In the genomic region with DNA sequence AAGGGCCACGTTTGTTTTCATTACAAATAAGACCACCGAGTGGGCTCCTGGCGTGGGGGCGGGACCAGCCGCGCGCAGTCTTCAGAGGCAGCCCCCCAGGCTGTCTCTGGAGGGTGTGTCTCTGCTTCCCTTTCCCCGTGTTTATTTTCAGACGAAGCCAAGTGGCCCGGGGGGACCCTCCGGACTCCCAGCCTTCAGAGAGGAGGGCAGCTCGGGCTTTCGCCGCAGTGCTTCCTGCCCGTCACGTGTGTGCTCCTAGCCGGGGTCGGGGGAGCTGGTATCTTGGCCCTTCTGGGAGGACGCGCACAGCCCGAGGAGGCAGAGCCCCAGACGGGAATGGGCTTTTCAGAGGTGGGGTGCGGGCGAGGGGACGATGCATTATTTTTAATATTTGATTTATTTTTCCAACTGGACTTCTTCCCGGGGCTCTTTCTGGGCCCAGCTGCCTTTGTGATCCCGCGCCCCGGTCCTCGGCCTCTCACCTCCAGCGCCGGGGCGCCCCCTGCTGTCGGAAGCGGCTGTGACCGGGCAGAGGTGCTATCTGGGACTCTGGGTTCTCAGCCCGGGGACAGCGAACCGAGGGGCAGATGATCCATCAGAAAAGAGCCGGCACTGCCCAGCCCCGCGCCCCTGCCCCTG, we compare ENCODE assay signal across 8 cellular contexts.
A peak's percentile ranks its signal among the peaks of the same experiment; 100 is the strongest.
DNase-seq lines count a peak whose midpoint lies in the region; ATAC-seq and TF ChIP-seq lines count a peak whose summit lies in the region.

No MANE protein-coding gene starts in this region.

- TF ChIP-seq EP300 in suprapubic skin (IDR thresholded peaks at IDR 0.05), result no peak

- peak in 1 of 3 donors; percentile 77 for TF ChIP-seq CTCF in omental fat pad (IDR thresholded peaks at IDR 0.05)
- peak; percentile 64 to 89 for TF ChIP-seq CTCF in suprapubic skin (IDR thresholded peaks at IDR 0.05)

- H3K4me1 ChIP-seq in SJCRH30, result no peaks in the 10 kb centered on the region
- H3K4me1 ChIP-seq in suprapubic skin, result peaks cover 13% of the 10 kb centered on the region

- ATAC-seq in GM21526 (IDR thresholded peaks at IDR 0.05; ENCODE audit: low FRiP score, unreplicated experiment) (peak; percentile 63), omental fat pad (ENCODE audit: low FRiP score) (peak; percentile 74)

- TF ChIP-seq POLR2A in suprapubic skin (IDR thresholded peaks at IDR 0.05), result no peak

- H3K27me3 ChIP-seq in SJCRH30 (no peaks in the 10 kb centered on the region), suprapubic skin (no peaks in the 10 kb centered on the region)

- peak; percentile 83 for DNase-seq in COR-L47 (lab: John Stamatoyannopoulos, UW)
- DNase-seq in Kasumi-1 (lab: John Stamatoyannopoulos, UW), result peak; percentile 84 to 88
- DNase-seq in SJCRH30, result peak; percentile 93 to 94
- peak; percentile 82 for DNase-seq in activated naive CD4-positive, alpha-beta T cell treated with Interleukin-2 at 50 U/mL for 16 hours
- DNase-seq in glomerular visceral epithelial cell (ENCODE audit: extremely low spot score), result peak; percentile 83
- peak; percentile 96 for DNase-seq in omental fat pad (ENCODE audit: low spot score)
- peak; percentile 91 to 95 for DNase-seq in suprapubic skin (ENCODE audit: low spot score in 2 of 2)

- 3% methylated on average over 31 of the region's 42 CpGs for WGBS in suprapubic skin

- H3K4me3 ChIP-seq in SJCRH30 (peak overlapping the region; percentile 66), suprapubic skin (peak overlapping the region; percentile 55)

- H3K36me3 ChIP-seq in SJCRH30, result no peaks in the 10 kb centered on the region
- H3K36me3 ChIP-seq in suprapubic skin, result no peaks in the 10 kb centered on the region

- no peaks in the 10 kb centered on the region for H3K9me3 ChIP-seq in SJCRH30 (replicated peaks)
- H3K9me3 ChIP-seq in suprapubic skin, result no peaks in the 10 kb centered on the region

- H3K27ac ChIP-seq in SJCRH30, result peak overlapping the region; percentile 86
- H3K27ac ChIP-seq in suprapubic skin, result peak overlapping the region; percentile 35

Comparison
In these comparisons a context has a peak if more than half of its experiments do, and no peak if none do; other contexts are left out.
1. Peak in every context shown above with its lines: DNase-seq, ATAC-seq, H3K4me3 ChIP-seq and H3K27ac ChIP-seq.